ENCODE assay signal across 8 cellular contexts in genomic region chr17:42937712-42938596, GRCh38. TPM values are rescaled to one million over a fixed set of nuclear protein-coding genes. Genes with fewer than 3 reads are reported as not detected.
DNase-seq lines count a peak whose midpoint lies in the region; ATAC-seq, FAIRE-seq and TF ChIP-seq lines count a peak whose summit lies in the region.

No MANE protein-coding gene starts in this region.

- no peak for FAIRE-seq in D721Med (lab: Jason Lieb, UNC)

- no peaks in the 10 kb centered on the region for H3K9me3 Mint-ChIP-seq in HFFc6

- H3K36me3 Mint-ChIP-seq in HFFc6 (ENCODE audit: low read depth): no peaks in the 10 kb centered on the region

- no peak overlapping the region for H3K27ac ChIP-seq in smooth muscle cell (ENCODE audit: low read depth)

- H3F3A ChIP-seq in smooth muscle cell (ENCODE audit: low read depth): no peaks in the 10 kb centered on the region

- ATAC-seq in GM18517 (IDR thresholded peaks at IDR 0.05; ENCODE audit: unreplicated experiment) (no peak), GM21737 (IDR thresholded peaks at IDR 0.05; ENCODE audit: unreplicated experiment) (no peak)

- H3K27me3 Mint-ChIP-seq in HFFc6 (ENCODE audit: insufficient read depth): peaks cover 16% of the 10 kb centered on the region

- 46% methylated on average over 9 of the region's 9 CpGs for WGBS in smooth muscle cell (ENCODE audit: low lambda C conversion rate)

- no peaks in the 10 kb centered on the region for H3K79me2 ChIP-seq in smooth muscle cell (ENCODE audit: low read depth)

- H3K9ac ChIP-seq in NT2/D1 (ENCODE audit: insufficient read length, low read depth) (no peak overlapping the region), smooth muscle cell (ENCODE audit: low read depth) (no peak overlapping the region)

- H3K4me3 Mint-ChIP-seq in HFFc6: no peak overlapping the region

- H3K4me2 ChIP-seq in smooth muscle cell: no peak overlapping the region

- H2AFZ ChIP-seq in smooth muscle cell (ENCODE audit: low read depth): no peak overlapping the region

- TF ChIP-seq CTCF in D721Med (IDR thresholded peaks at IDR 0.05; ENCODE audit: insufficient read depth, missing control alignments): peak; percentile 88
- TF ChIP-seq CTCF in HFFc6 (IDR thresholded peaks at IDR 0.05): peak; percentile 82
- TF ChIP-seq CTCF in smooth muscle cell (IDR thresholded peaks at IDR 0.05; ENCODE audit: borderline replicate concordance, insufficient read depth, poor library complexity, severe bottlenecking): peak; percentile 79

- H3K27me3 ChIP-seq in NT2/D1 (ENCODE audit: insufficient read depth, insufficient read length) (no peaks in the 10 kb centered on the region), smooth muscle cell (ENCODE audit: low read depth) (no peaks in the 10 kb centered on the region)

- no peaks in the 10 kb centered on the region for H4K20me1 ChIP-seq in smooth muscle cell (ENCODE audit: low read depth)

- H3K4me1 Mint-ChIP-seq in HFFc6 (ENCODE audit: low read depth): 0 out of 2 replicates have a peak, but pooled peaks cover 5% of the 10 kb centered on the region

- H3K4me3 ChIP-seq in NT2/D1 (ENCODE audit: insufficient read length, low read depth): no peak overlapping the region
- no peak overlapping the region for H3K4me3 ChIP-seq in smooth muscle cell

- H3K4me1 ChIP-seq in NT2/D1 (ENCODE audit: insufficient read depth, insufficient read length): no peaks in the 10 kb centered on the region
- H3K4me1 ChIP-seq in smooth muscle cell (ENCODE audit: low read depth): no peaks in the 10 kb centered on the region

- H3K36me3 ChIP-seq in NT2/D1 (ENCODE audit: insufficient read depth, insufficient read length, low read length) (no peaks in the 10 kb centered on the region), smooth muscle cell (ENCODE audit: low read depth) (no peaks in the 10 kb centered on the region)

- DNase-seq in D721Med (ENCODE audit: insufficient read length, low spot score) (peak; percentile 42), HFFc6 (peak; percentile 63), NT2/D1 (ENCODE audit: low read depth, low spot score) (peak; percentile 43), amniotic epithelial cell (ENCODE audit: low read depth) (peak; percentile 55), hepatic stellate cell (ENCODE audit: low spot score) (peak; percentile 66), smooth muscle cell (lab: John Stamatoyannopoulos, UW; ENCODE audit: unreplicated experiment) (no peak)

- no peak overlapping the region for H3K27ac Mint-ChIP-seq in HFFc6

- H3K9me3 ChIP-seq in NT2/D1 (ENCODE audit: insufficient read depth, low read length) (no peaks in the 10 kb centered on the region), smooth muscle cell (replicated peaks; ENCODE audit: low read depth) (no peaks in the 10 kb centered on the region)

RNA-seq across cellular contexts. Expression of gene AARSD1, which starts 26.3 kb away (rescaled TPM):
- 10 to 100 TPM; 42.5 to 54.5 (median 47.1) TPM for total RNA-seq in HFFc6 (2021; fragmentation: NEBNext Ultra II Directional; extraction: Animal tissue kit (Norgen Biotek cat#: 25700))
- 18.6 and 22.0 TPM in 2 replicates for total RNA-seq in smooth muscle cell
- 48.0 and 74.0 TPM in 2 replicates for polyA plus RNA-seq in smooth muscle cell

RNA-seq across cellular contexts. Expression of gene G6PC1, which starts 37.4 kb away (rescaled TPM):
- not detected for total RNA-seq in HFFc6 (2021; fragmentation: NEBNext Ultra II Directional; extraction: Animal tissue kit (Norgen Biotek cat#: 25700))
- total RNA-seq in smooth muscle cell: not detected in 2 replicates
- polyA plus RNA-seq in smooth muscle cell: not detected in 2 replicates

RNA-seq across cellular contexts. Expression of gene PTGES3L, which starts 41.9 kb away (rescaled TPM):
- 1 to 10 TPM in 4 of 6 experiments, under 1 TPM in 2; 0.87 to 1.3 (median 1.1) TPM for total RNA-seq in HFFc6 (2021; fragmentation: NEBNext Ultra II Directional; extraction: Animal tissue kit (Norgen Biotek cat#: 25700))
- 1.3 and 6.7 TPM in 2 replicates for total RNA-seq in smooth muscle cell
- polyA plus RNA-seq in smooth muscle cell: 6.8 and 8.3 TPM in 2 replicates

RNA-seq across cellular contexts. Expression of gene RUNDC1, which starts 42.4 kb away (rescaled TPM):
- 10 to 100 TPM in 5 of 6 experiments, 1 to 10 TPM in 1; 9.9 to 14.6 (median 10.3) TPM for total RNA-seq in HFFc6 (2021; fragmentation: NEBNext Ultra II Directional; extraction: Animal tissue kit (Norgen Biotek cat#: 25700))
- total RNA-seq in smooth muscle cell: 8.2 and 9.3 TPM in 2 replicates
- 15.7 and 19.2 TPM in 2 replicates for polyA plus RNA-seq in smooth muscle cell
